Comparison of ENCODE assay signal across 1 cellular context in the genomic region with DNA sequence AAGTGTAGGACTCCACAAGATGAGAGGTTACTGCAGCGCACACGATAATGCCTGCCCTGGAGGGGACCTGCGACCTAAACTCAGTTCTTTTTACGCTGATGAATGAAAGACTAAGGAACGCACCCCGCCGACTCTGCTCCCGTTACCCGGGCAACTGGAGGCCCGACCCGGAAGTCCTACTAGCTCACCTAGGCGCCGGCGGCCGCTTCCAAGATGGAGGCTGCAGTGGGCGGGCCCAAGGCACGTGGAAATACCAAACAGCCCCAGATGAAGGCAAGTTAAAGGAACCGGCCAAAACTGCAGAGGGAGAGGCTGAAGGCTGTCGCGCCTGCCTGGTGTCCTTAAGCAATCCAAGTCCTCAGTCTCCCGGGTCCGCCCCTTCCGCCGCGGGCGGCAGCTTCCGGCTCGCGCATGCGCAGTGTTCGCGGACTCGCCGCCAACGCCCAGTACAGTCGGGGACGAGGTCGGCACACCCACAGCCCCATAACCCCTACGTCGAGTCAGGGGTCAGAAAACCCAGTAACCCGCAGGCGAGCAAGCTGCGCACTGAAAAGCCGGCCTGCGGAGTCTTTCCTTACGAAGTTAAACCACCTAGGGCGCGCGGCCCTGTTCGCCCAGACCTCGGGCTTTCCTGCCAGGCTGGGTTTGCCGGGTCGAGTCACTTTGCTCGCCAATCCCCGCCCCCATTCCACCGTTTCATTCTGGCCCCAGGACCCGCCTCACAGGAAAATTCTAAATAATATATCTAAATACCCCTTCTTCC.
TF ChIP-seq lines count a peak whose summit lies in the region.

A gene with protein sequence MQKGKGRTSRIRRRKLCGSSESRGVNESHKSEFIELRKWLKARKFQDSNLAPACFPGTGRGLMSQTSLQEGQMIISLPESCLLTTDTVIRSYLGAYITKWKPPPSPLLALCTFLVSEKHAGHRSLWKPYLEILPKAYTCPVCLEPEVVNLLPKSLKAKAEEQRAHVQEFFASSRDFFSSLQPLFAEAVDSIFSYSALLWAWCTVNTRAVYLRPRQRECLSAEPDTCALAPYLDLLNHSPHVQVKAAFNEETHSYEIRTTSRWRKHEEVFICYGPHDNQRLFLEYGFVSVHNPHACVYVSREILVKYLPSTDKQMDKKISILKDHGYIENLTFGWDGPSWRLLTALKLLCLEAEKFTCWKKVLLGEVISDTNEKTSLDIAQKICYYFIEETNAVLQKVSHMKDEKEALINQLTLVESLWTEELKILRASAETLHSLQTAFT (minus strand): TSS at position 368 of the 763 bp plus-strand sequence. CDS start 1,638 bp downstream, outside the sequence.

TF ChIP-seq in K562, 482 proteins besides CTCF, POLR2A, EP300 and RAD21 (continued from another document and continues in another):
- TF ChIP-seq HMGN3 (IDR thresholded peaks at IDR 0.05; ENCODE audit: borderline replicate concordance, extremely low read depth, insufficient read length, low read depth, low read length): peak; percentile 75
- 0 out of 2 replicates have a peak, but pooled peaks have one; percentile 31 for TF ChIP-seq NFIC (IDR thresholded peaks at IDR 0.05)
- TF ChIP-seq, protein P1, sequence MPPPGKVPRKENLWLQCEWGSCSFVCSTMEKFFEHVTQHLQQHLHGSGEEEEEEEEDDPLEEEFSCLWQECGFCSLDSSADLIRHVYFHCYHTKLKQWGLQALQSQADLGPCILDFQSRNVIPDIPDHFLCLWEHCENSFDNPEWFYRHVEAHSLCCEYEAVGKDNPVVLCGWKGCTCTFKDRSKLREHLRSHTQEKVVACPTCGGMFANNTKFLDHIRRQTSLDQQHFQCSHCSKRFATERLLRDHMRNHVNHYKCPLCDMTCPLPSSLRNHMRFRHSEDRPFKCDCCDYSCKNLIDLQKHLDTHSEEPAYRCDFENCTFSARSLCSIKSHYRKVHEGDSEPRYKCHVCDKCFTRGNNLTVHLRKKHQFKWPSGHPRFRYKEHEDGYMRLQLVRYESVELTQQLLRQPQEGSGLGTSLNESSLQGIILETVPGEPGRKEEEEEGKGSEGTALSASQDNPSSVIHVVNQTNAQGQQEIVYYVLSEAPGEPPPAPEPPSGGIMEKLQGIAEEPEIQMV (tag; conservative IDR thresholded peaks at IDR 0.05; ENCODE audit: low read depth): no peak
- TF ChIP-seq POLR2B (IDR thresholded peaks at IDR 0.05; ENCODE audit: low read depth, partially characterized antibody): peak; percentile 95
- TF ChIP-seq FOXK2 (conservative IDR thresholded peaks at IDR 0.05 in 1 of 2, IDR thresholded peaks at IDR 0.05 in 1 of 2; ENCODE audit: low read depth in 2 of 2): peak; percentile 28 to 37; a peak in 1 of 4 replicates
- peak; percentile 3; the same call in 1 of the 2 replicates for TF ChIP-seq TCF3 (CRISPR knock-in tag; IDR thresholded peaks at IDR 0.05)
- TF ChIP-seq BCL6 (CRISPR knock-in tag; IDR thresholded peaks at IDR 0.05): no peak
- TF ChIP-seq ZNF507 (tag; conservative IDR thresholded peaks at IDR 0.05): no peak
- TF ChIP-seq SP1 (CRISPR knock-in tag; IDR thresholded peaks at IDR 0.05): peak; percentile 91
- TF ChIP-seq, protein P2, sequence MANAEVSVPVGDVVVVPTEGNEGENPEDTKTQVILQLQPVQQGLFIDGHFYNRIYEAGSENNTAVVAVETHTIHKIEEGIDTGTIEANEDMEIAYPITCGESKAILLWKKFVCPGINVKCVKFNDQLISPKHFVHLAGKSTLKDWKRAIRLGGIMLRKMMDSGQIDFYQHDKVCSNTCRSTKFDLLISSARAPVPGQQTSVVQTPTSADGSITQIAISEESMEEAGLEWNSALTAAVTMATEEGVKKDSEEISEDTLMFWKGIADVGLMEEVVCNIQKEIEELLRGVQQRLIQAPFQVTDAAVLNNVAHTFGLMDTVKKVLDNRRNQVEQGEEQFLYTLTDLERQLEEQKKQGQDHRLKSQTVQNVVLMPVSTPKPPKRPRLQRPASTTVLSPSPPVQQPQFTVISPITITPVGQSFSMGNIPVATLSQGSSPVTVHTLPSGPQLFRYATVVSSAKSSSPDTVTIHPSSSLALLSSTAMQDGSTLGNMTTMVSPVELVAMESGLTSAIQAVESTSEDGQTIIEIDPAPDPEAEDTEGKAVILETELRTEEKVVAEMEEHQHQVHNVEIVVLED (CRISPR knock-in tag; IDR thresholded peaks at IDR 0.05): peak; percentile 74
- peak; percentile 55; the same call in 1 of the 2 replicates for TF ChIP-seq ELF4 (CRISPR knock-in tag; IDR thresholded peaks at IDR 0.05)
- TF ChIP-seq, protein P3, sequence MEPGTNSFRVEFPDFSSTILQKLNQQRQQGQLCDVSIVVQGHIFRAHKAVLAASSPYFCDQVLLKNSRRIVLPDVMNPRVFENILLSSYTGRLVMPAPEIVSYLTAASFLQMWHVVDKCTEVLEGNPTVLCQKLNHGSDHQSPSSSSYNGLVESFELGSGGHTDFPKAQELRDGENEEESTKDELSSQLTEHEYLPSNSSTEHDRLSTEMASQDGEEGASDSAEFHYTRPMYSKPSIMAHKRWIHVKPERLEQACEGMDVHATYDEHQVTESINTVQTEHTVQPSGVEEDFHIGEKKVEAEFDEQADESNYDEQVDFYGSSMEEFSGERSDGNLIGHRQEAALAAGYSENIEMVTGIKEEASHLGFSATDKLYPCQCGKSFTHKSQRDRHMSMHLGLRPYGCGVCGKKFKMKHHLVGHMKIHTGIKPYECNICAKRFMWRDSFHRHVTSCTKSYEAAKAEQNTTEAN (CRISPR knock-in tag; IDR thresholded peaks at IDR 0.05): peak; percentile 82; the same call in 1 of the 2 replicates
- TF ChIP-seq SIX5 (IDR thresholded peaks at IDR 0.05; ENCODE audit: borderline replicate concordance in 1 of 2, insufficient read depth in 1 of 2, low read depth in 1 of 2, low read length in 2 of 2): no peak
- no peak for TF ChIP-seq TRIM28 (IDR thresholded peaks at IDR 0.05)
- TF ChIP-seq, protein P4, sequence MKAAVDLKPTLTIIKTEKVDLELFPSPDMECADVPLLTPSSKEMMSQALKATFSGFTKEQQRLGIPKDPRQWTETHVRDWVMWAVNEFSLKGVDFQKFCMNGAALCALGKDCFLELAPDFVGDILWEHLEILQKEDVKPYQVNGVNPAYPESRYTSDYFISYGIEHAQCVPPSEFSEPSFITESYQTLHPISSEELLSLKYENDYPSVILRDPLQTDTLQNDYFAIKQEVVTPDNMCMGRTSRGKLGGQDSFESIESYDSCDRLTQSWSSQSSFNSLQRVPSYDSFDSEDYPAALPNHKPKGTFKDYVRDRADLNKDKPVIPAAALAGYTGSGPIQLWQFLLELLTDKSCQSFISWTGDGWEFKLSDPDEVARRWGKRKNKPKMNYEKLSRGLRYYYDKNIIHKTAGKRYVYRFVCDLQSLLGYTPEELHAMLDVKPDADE (conservative IDR thresholded peaks at IDR 0.05; ENCODE audit: control insufficient read depth, low read depth, low read length): peak; percentile 11
- peak; percentile 78; the same call in 1 of the 2 replicates for TF ChIP-seq CBX1 (IDR thresholded peaks at IDR 0.05; ENCODE audit: low read depth)
- TF ChIP-seq CTBP1 (IDR thresholded peaks at IDR 0.05; ENCODE audit: borderline replicate concordance): peak; percentile 66; the same call in 1 of the 2 replicates
- peak; percentile 65 to 71; a peak in 3 of 4 replicates for TF ChIP-seq MAZ (CRISPR knock-in tag; conservative IDR thresholded peaks at IDR 0.05 in 1 of 2, IDR thresholded peaks at IDR 0.05 in 1 of 2)
- TF ChIP-seq EGR1 (conservative IDR thresholded peaks at IDR 0.05): peak; percentile 81
- TF ChIP-seq KLF6 (CRISPR knock-in tag; IDR thresholded peaks at IDR 0.05; ENCODE audit: borderline replicate concordance): peak; percentile 79; the same call in 1 of the 2 replicates
- TF ChIP-seq ZBTB8A (IDR thresholded peaks at IDR 0.05; ENCODE audit: partially characterized antibody): no peak
- TF ChIP-seq, protein P5, sequence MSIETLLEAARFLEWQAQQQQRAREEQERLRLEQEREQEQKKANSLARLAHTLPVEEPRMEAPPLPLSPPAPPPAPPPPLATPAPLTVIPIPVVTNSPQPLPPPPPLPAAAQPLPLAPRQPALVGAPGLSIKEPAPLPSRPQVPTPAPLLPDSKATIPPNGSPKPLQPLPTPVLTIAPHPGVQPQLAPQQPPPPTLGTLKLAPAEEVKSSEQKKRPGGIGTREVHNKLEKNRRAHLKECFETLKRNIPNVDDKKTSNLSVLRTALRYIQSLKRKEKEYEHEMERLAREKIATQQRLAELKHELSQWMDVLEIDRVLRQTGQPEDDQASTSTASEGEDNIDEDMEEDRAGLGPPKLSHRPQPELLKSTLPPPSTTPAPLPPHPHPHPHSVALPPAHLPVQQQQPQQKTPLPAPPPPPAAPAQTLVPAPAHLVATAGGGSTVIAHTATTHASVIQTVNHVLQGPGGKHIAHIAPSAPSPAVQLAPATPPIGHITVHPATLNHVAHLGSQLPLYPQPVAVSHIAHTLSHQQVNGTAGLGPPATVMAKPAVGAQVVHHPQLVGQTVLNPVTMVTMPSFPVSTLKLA (conservative IDR thresholded peaks at IDR 0.05): peak; percentile 97 to 98
- TF ChIP-seq LARP7 (IDR thresholded peaks at IDR 0.05): 0 out of 2 replicates have a peak, but pooled peaks have one; percentile 37
- no peak for TF ChIP-seq IRF2 (CRISPR knock-in tag; IDR thresholded peaks at IDR 0.05)
- peak; percentile 96 for TF ChIP-seq KLF1 (tag; IDR thresholded peaks at IDR 0.05)
- peak; percentile 41; the same call in 1 of the 2 replicates for TF ChIP-seq ZKSCAN1 (IDR thresholded peaks at IDR 0.05; ENCODE audit: low read depth, low read length)
- peak in 1 of 2 experiments; percentile 71; a peak in 2 of 4 replicates for TF ChIP-seq FOXA3 (CRISPR knock-in tag; conservative IDR thresholded peaks at IDR 0.05 in 1 of 2, IDR thresholded peaks at IDR 0.05 in 1 of 2)
- TF ChIP-seq NELFE (IDR thresholded peaks at IDR 0.05; ENCODE audit: insufficient read depth, insufficient read length): no peak
- peak; percentile 88 for TF ChIP-seq MYC (IDR thresholded peaks at IDR 0.05; ENCODE audit: low read depth, low read length)
- peak; percentile 66; the same call in 1 of the 2 replicates for TF ChIP-seq MYC (CRISPR knock-in tag; IDR thresholded peaks at IDR 0.05; ENCODE audit: borderline replicate concordance, low read depth)
- 0 out of 2 replicates have a peak, but pooled peaks have one; percentile 21 for TF ChIP-seq XRCC5 (IDR thresholded peaks at IDR 0.05; ENCODE audit: low read depth, low read length)
- TF ChIP-seq KAT7 (CRISPR knock-in tag; IDR thresholded peaks at IDR 0.05; ENCODE audit: borderline replicate concordance): peak; percentile 80; the same call in 1 of the 2 replicates
- TF ChIP-seq BRD4 (IDR thresholded peaks at IDR 0.05): peak; percentile 56; the same call in 1 of the 2 replicates
- TF ChIP-seq PML (IDR thresholded peaks at IDR 0.05; ENCODE audit: low read length): peak; percentile 42; the same call in 1 of the 2 replicates
- TF ChIP-seq HNRNPL (IDR thresholded peaks at IDR 0.05; ENCODE audit: low read depth, low read length): no peak
- TF ChIP-seq MAFG (tag; conservative IDR thresholded peaks at IDR 0.05): no peak
- no peak for TF ChIP-seq RBM25 (IDR thresholded peaks at IDR 0.05; ENCODE audit: low read depth, low read length, severe bottlenecking)
- TF ChIP-seq, protein P6, sequence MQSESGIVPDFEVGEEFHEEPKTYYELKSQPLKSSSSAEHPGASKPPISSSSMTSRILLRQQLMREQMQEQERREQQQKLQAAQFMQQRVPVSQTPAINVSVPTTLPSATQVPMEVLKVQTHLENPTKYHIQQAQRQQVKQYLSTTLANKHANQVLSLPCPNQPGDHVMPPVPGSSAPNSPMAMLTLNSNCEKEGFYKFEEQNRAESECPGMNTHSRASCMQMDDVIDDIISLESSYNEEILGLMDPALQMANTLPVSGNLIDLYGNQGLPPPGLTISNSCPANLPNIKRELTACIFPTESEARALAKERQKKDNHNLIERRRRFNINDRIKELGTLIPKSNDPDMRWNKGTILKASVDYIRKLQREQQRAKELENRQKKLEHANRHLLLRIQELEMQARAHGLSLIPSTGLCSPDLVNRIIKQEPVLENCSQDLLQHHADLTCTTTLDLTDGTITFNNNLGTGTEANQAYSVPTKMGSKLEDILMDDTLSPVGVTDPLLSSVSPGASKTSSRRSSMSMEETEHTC (IDR thresholded peaks at IDR 0.05): 0 out of 2 replicates have a peak, but pooled peaks have one; percentile 6
- TF ChIP-seq SMARCE1 (IDR thresholded peaks at IDR 0.05): peak; percentile 32; the same call in 1 of the 2 replicates
- no peak for TF ChIP-seq NR4A1 (CRISPR knock-in tag; IDR thresholded peaks at IDR 0.05)
- 0 out of 2 replicates have a peak, but pooled peaks have one; percentile 39 for TF ChIP-seq NR4A1 (tag; IDR thresholded peaks at IDR 0.05)
- no peak for TF ChIP-seq ETS2 (tag; IDR thresholded peaks at IDR 0.05; ENCODE audit: borderline replicate concordance, poor library complexity, severe bottlenecking)
- TF ChIP-seq ATF1 (CRISPR knock-in tag; IDR thresholded peaks at IDR 0.05): no peak
- TF ChIP-seq ATF1 (tag; IDR thresholded peaks at IDR 0.05): peak; percentile 67
- TF ChIP-seq, protein P7, sequence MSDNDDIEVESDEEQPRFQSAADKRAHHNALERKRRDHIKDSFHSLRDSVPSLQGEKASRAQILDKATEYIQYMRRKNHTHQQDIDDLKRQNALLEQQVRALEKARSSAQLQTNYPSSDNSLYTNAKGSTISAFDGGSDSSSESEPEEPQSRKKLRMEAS (CRISPR knock-in tag; IDR thresholded peaks at IDR 0.05): peak; percentile 97
- TF ChIP-seq CEBPG (CRISPR knock-in tag; IDR thresholded peaks at IDR 0.05): peak; percentile 78; the same call in 1 of the 2 replicates
- peak; percentile 47 to 74; a peak in 2 of 4 replicates for TF ChIP-seq CEBPG (tag; conservative IDR thresholded peaks at IDR 0.05 in 1 of 2, IDR thresholded peaks at IDR 0.05 in 1 of 2)
- TF ChIP-seq TAF15 (IDR thresholded peaks at IDR 0.05; ENCODE audit: low read depth, low read length): no peak
- peak; percentile 82; the same call in 1 of the 2 replicates for TF ChIP-seq ZBTB7A (IDR thresholded peaks at IDR 0.05; ENCODE audit: borderline replicate concordance, control insufficient read depth, low read depth, low read length)
- peak; percentile 65 for TF ChIP-seq ETV1 (tag; conservative IDR thresholded peaks at IDR 0.05; ENCODE audit: low read depth)
- TF ChIP-seq, protein P8, sequence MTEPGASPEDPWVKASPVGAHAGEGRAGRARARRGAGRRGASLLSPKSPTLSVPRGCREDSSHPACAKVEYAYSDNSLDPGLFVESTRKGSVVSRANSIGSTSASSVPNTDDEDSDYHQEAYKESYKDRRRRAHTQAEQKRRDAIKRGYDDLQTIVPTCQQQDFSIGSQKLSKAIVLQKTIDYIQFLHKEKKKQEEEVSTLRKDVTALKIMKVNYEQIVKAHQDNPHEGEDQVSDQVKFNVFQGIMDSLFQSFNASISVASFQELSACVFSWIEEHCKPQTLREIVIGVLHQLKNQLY (CRISPR knock-in tag; conservative IDR thresholded peaks at IDR 0.05): 0 out of 4 replicates have a peak, but pooled peaks of 1 of the 2 experiments have one; percentile 65
- peak; percentile 62 for TF ChIP-seq ASH1L (IDR thresholded peaks at IDR 0.05; ENCODE audit: borderline replicate concordance, low read depth, partially characterized antibody)
- TF ChIP-seq, protein P9, sequence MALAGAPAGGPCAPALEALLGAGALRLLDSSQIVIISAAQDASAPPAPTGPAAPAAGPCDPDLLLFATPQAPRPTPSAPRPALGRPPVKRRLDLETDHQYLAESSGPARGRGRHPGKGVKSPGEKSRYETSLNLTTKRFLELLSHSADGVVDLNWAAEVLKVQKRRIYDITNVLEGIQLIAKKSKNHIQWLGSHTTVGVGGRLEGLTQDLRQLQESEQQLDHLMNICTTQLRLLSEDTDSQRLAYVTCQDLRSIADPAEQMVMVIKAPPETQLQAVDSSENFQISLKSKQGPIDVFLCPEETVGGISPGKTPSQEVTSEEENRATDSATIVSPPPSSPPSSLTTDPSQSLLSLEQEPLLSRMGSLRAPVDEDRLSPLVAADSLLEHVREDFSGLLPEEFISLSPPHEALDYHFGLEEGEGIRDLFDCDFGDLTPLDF (CRISPR knock-in tag; IDR thresholded peaks at IDR 0.05): no peak; the same call in 1 of the 2 replicates
- no peak for TF ChIP-seq ZNF444 (CRISPR knock-in tag; IDR thresholded peaks at IDR 0.05)
